ENCODE assay signal across 12 cellular contexts in the genomic region with DNA sequence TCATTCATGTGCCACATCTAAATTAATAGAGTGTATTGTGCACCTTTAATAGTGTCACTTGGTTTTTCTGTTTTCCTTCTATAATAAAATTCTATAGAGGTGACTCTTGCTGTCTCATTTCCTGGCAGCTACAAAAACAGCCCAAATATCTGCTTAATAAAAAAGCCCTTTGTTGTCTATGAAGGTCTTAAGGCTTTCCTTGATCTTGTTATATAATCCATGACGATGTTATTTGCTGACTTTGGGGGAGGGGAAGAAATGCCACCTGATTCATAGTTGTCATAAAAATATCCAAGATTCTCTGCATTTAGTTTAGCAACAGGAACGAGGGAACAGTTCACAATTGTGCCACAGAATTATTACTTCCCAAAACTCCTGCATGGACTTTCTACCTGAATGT. TPM values are rescaled to one million over a fixed set of nuclear protein-coding genes. Genes with fewer than 3 reads are reported as not detected.
DNase-seq lines count a peak whose midpoint lies in the region; ATAC-seq and TF ChIP-seq lines count a peak whose summit lies in the region.
"Had no signal": no experiment of that assay in that cellular context is flagged by ENCODE, and none has a peak within 500 bp of the region (broad histone marks: within the 10 kb centered on the region; RNA-seq: fewer than 3 reads in every experiment).

No MANE protein-coding gene starts in this region.

- H3K27me3 Mint-ChIP-seq in neural progenitor cell (ENCODE audit: insufficient read depth, low read depth): peaks cover 2% of the 10 kb centered on the region
- H3K27me3 Mint-ChIP-seq in stimulated activated naive B cell treated with anti-CD40 and anti-IgM and Interleukin-4, amounts not matched to agents 10 μg/mL and 1 μg/mL and 100 μg/mL, for 72 hours: no peaks in the 10 kb centered on the region
- H3K27me3 Mint-ChIP-seq: activated CD4-positive, alpha-beta memory T cell treated with anti-CD3 and anti-CD28 coated beads for 36 hours; progenitor cell of endocrine pancreas; stimulated activated memory B cell treated with anti-CD40 and anti-IgM and Interleukin-4, amounts not matched to agents 10 μg/mL and 1 μg/mL and 100 μg/mL, for 72 hours had no signal

- H3K4me1 Mint-ChIP-seq in neural progenitor cell: peaks cover 12% of the 10 kb centered on the region
- H3K4me1 Mint-ChIP-seq in stimulated activated naive B cell treated with anti-CD40 and anti-IgM and Interleukin-4, amounts not matched to agents 10 μg/mL and 1 μg/mL and 100 μg/mL, for 72 hours: peaks cover 12 to 22% of the 10 kb centered on the region in 2 donors

- no peaks in the 10 kb centered on the region for H3K9me3 Mint-ChIP-seq in neural progenitor cell
- no peaks in the 10 kb centered on the region for H3K9me3 Mint-ChIP-seq in stimulated activated naive B cell treated with anti-CD40 and anti-IgM and Interleukin-4, amounts not matched to agents 10 μg/mL and 1 μg/mL and 100 μg/mL, for 72 hours
- H3K9me3 Mint-ChIP-seq: activated CD4-positive, alpha-beta memory T cell treated with anti-CD3 and anti-CD28 coated beads for 36 hours; stimulated activated memory B cell treated with anti-CD40 and anti-IgM and Interleukin-4, amounts not matched to agents 10 μg/mL and 1 μg/mL and 100 μg/mL, for 72 hours had no signal

- no peak overlapping the region for H3K4me3 ChIP-seq in BLaER1 treated with 17β-estradiol and CSF1 and Interleukin-3, amounts not matched to agents 10 nM and 100 nM
- H3K4me3 ChIP-seq in Loucy (ENCODE audit: low read length, poor library complexity, severe bottlenecking) (peak overlapping the region; percentile 86), coronary artery (no peak overlapping the region), neural progenitor cell (peak overlapping the region; percentile 71)

- TF ChIP-seq CTCF in Loucy (conservative IDR thresholded peaks at IDR 0.05; ENCODE audit: low read length) (no peak), coronary artery (IDR thresholded peaks at IDR 0.05) (no peak), neural progenitor cell (IDR thresholded peaks at IDR 0.05) (no peak)

- no peak for DNase-seq in coronary artery (ENCODE audit: low spot score)
- DNase-seq in neural progenitor cell (ENCODE audit: low spot score): no peak
- DNase-seq in stimulated activated naive B cell treated with anti-CD40 and anti-IgM and Interleukin-4, amounts not matched to agents 10 μg/mL and 1 μg/mL and 100 μg/mL, for 72 hours: no peak
- DNase-seq in activated naive CD4-positive, alpha-beta T cell (lab: John Stamatoyannopoulos, UW): no peak
- DNase-seq in OCI-M2 (lab: John Stamatoyannopoulos, UW; ENCODE audit: unreplicated experiment): no peak
- DNase-seq: activated CD4-positive, alpha-beta memory T cell treated with anti-CD3 and anti-CD28 coated beads for 36 hours had no signal

- peak overlapping the region in 4 of 11 experiments; percentile 8 to 94 (median 64); a peak in 4 of 22 replicates for H3K27ac ChIP-seq in BLaER1 treated with 17β-estradiol and CSF1 and Interleukin-3, amounts not matched to agents 10 nM and 100 nM
- peak overlapping the region; percentile 62 to 80 for H3K27ac ChIP-seq in coronary artery
- no peak overlapping the region for H3K27ac ChIP-seq in neural progenitor cell

- ATAC-seq in HG03378 (IDR thresholded peaks at IDR 0.05; ENCODE audit: unreplicated experiment): no peak
- no peak for ATAC-seq in stimulated activated naive B cell treated with anti-CD40 and anti-IgM and Interleukin-4, amounts not matched to agents 10 μg/mL and 1 μg/mL and 100 μg/mL, for 72 hours (replicated peaks)
- ATAC-seq: stimulated activated memory B cell treated with anti-CD40 and anti-IgM and Interleukin-4, amounts not matched to agents 10 μg/mL and 1 μg/mL and 100 μg/mL, for 72 hours had no signal

- H3K27me3 ChIP-seq in BLaER1 treated with 17β-estradiol and CSF1 and Interleukin-3, amounts not matched to agents 10 nM and 100 nM: no peaks in the 10 kb centered on the region
- no peaks in the 10 kb centered on the region for H3K27me3 ChIP-seq in Loucy (ENCODE audit: insufficient read depth, low read length, poor library complexity, severe bottlenecking)
- no peaks in the 10 kb centered on the region for H3K27me3 ChIP-seq in neural progenitor cell
- H3K27me3 ChIP-seq: BE2C had no signal

- H3K36me3 ChIP-seq in BLaER1 treated with 17β-estradiol and CSF1 and Interleukin-3, amounts not matched to agents 10 nM and 100 nM: peaks cover 0 to 27% (median 0%) of the 10 kb centered on the region in 11 experiments; a peak in 4 of 22 replicates
- H3K36me3 ChIP-seq in Loucy (ENCODE audit: insufficient read depth, low read length) (no peaks in the 10 kb centered on the region), neural progenitor cell (no peaks in the 10 kb centered on the region)

- H3K27ac Mint-ChIP-seq in neural progenitor cell: no peak overlapping the region
- H3K27ac Mint-ChIP-seq in stimulated activated naive B cell treated with anti-CD40 and anti-IgM and Interleukin-4, amounts not matched to agents 10 μg/mL and 1 μg/mL and 100 μg/mL, for 72 hours: no peak overlapping the region
- H3K27ac Mint-ChIP-seq: activated CD4-positive, alpha-beta memory T cell treated with anti-CD3 and anti-CD28 coated beads for 36 hours; progenitor cell of endocrine pancreas; stimulated activated memory B cell treated with anti-CD40 and anti-IgM and Interleukin-4, amounts not matched to agents 10 μg/mL and 1 μg/mL and 100 μg/mL, for 72 hours had no signal

- H3K4me2 ChIP-seq in BLaER1 treated with 17β-estradiol and CSF1 and Interleukin-3, amounts not matched to agents 10 nM and 100 nM: peak overlapping the region; percentile 6 to 92 (median 71); a peak in 19 of 22 replicates
- H3K4me2 ChIP-seq in Loucy (ENCODE audit: low read depth, low read length, poor library complexity, severe bottlenecking): peak overlapping the region; percentile 73
- peak overlapping the region; percentile 88 for H3K4me2 ChIP-seq in neural progenitor cell

- H3K4me3 Mint-ChIP-seq in neural progenitor cell: no peak overlapping the region
- H3K4me3 Mint-ChIP-seq in stimulated activated naive B cell treated with anti-CD40 and anti-IgM and Interleukin-4, amounts not matched to agents 10 μg/mL and 1 μg/mL and 100 μg/mL, for 72 hours: no peak overlapping the region
- H3K4me3 Mint-ChIP-seq: activated CD4-positive, alpha-beta memory T cell treated with anti-CD3 and anti-CD28 coated beads for 36 hours; stimulated activated memory B cell treated with anti-CD40 and anti-IgM and Interleukin-4, amounts not matched to agents 10 μg/mL and 1 μg/mL and 100 μg/mL, for 72 hours had no signal

- H3K4me1 ChIP-seq in BLaER1 treated with 17β-estradiol and CSF1 and Interleukin-3, amounts not matched to agents 10 nM and 100 nM: peaks cover 75 to 88% (median 83%) of the 10 kb centered on the region in 10 experiments
- H3K4me1 ChIP-seq in Loucy (ENCODE audit: insufficient read depth, low read length, poor library complexity, severe bottlenecking): peaks cover 14% of the 10 kb centered on the region
- H3K4me1 ChIP-seq in neural progenitor cell: peaks cover 38% of the 10 kb centered on the region

- H3K36me3 Mint-ChIP-seq in neural progenitor cell: no peaks in the 10 kb centered on the region
- H3K36me3 Mint-ChIP-seq in stimulated activated naive B cell treated with anti-CD40 and anti-IgM and Interleukin-4, amounts not matched to agents 10 μg/mL and 1 μg/mL and 100 μg/mL, for 72 hours: peaks cover 4 to 18% of the 10 kb centered on the region in 2 donors
- H3K36me3 Mint-ChIP-seq: activated CD4-positive, alpha-beta memory T cell treated with anti-CD3 and anti-CD28 coated beads for 36 hours had no signal

- H2AFZ ChIP-seq in Loucy (ENCODE audit: low read length) (no peak overlapping the region), neural progenitor cell (replicated peaks) (no peak overlapping the region)

- no peaks in the 10 kb centered on the region for H3K79me2 ChIP-seq in Loucy (ENCODE audit: insufficient read depth, low read length)
- H3K79me2 ChIP-seq in neural progenitor cell (ENCODE audit: low read depth): peaks cover 11% of the 10 kb centered on the region

- peaks cover 0 to 18% (median 0%) of the 10 kb centered on the region in 11 experiments; a peak in 3 of 22 replicates for H4K20me1 ChIP-seq in BLaER1 treated with 17β-estradiol and CSF1 and Interleukin-3, amounts not matched to agents 10 nM and 100 nM
- no peaks in the 10 kb centered on the region for H4K20me1 ChIP-seq in Loucy (ENCODE audit: insufficient read depth, low read length, poor library complexity, severe bottlenecking)
- H4K20me1 ChIP-seq in neural progenitor cell (ENCODE audit: low read depth): no peaks in the 10 kb centered on the region

- H3K9me2 ChIP-seq in Loucy (replicated peaks; ENCODE audit: low read depth, low read length): no peaks in the 10 kb centered on the region

- H3F3A ChIP-seq in Loucy (ENCODE audit: low read depth) (no peaks in the 10 kb centered on the region), neural progenitor cell (ENCODE audit: low read depth) (peaks cover 16% of the 10 kb centered on the region)

- peak overlapping the region in 1 of 11 experiments; percentile 18; a peak in 1 of 22 replicates for H3K9ac ChIP-seq in BLaER1 treated with 17β-estradiol and CSF1 and Interleukin-3, amounts not matched to agents 10 nM and 100 nM
- H3K9ac ChIP-seq in Loucy (ENCODE audit: low read depth, low read length, poor library complexity, severe bottlenecking) (peak overlapping the region; percentile 84), neural progenitor cell (no peak overlapping the region)

- no peaks in the 10 kb centered on the region for H3K9me3 ChIP-seq in BLaER1 treated with 17β-estradiol and CSF1 and Interleukin-3, amounts not matched to agents 10 nM and 100 nM (replicated peaks in 1 of 11)
- H3K9me3 ChIP-seq in Loucy (ENCODE audit: insufficient read depth, low read depth, low read length) (no peaks in the 10 kb centered on the region), neural progenitor cell (ENCODE audit: low read depth) (no peaks in the 10 kb centered on the region)
- H3K9me3 ChIP-seq: BE2C had no signal

RNA-seq across cellular contexts. Expression of a gene that starts 31.3 kb away (rescaled TPM):
- total RNA-seq in neural progenitor cell (ENCODE audit: low replicate concordance): 8.7 and 12.5 TPM in 2 replicates

Comparison
In these comparisons a context has a peak if more than half of its experiments do, and no peak if none do; other contexts are left out.
1. H3K4me3 ChIP-seq: peak in Loucy (single experiment) and neural progenitor cell (single experiment); none in BLaER1 treated with 17β-estradiol and CSF1 and Interleukin-3, amounts not matched to agents 10 nM and 100 nM (0 of 10) and coronary artery (single experiment).
2. Peak in every context shown above with its lines, with median percentiles within 50 percentile points of each other: H3K4me2 ChIP-seq.